In the genomic region with DNA sequence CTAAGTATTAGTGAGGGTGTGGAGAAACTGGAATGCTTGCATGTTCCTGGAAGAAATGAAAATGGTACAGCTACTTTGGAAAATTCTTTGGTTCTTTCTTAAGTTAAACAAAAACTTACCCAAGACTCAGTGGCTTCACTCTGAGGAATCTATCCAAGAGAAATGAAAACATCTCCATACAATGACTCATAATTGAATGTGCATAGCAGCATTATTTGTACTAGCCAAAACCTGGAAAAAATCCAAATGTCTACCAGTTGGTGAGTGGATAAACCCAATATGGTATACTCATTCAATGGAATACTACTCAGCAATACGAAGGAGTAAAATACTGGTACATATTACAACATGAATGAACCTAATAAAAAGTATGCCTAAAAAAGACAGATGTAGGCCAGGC, we compare ENCODE assay signal across 16 cellular contexts. TPM values are rescaled to one million over a fixed set of nuclear protein-coding genes. Genes with fewer than 3 reads are reported as not detected.
DNase-seq lines count a peak whose midpoint lies in the region; ATAC-seq, FAIRE-seq and TF ChIP-seq lines count a peak whose summit lies in the region.
"Had no signal": no experiment of that assay in that cellular context is flagged by ENCODE, and none has a peak within 500 bp of the region (broad histone marks: within the 10 kb centered on the region; RNA-seq: fewer than 3 reads in every experiment).

No MANE protein-coding gene starts in this region.

- peak in 1 of 2 experiments; percentile 52; a peak in 2 of 6 replicates for ATAC-seq in A549
- ATAC-seq: sciatic nerve; stimulated activated memory B cell treated with anti-CD40 and anti-IgM and Interleukin-4, amounts not matched to agents 10 μg/mL and 1 μg/mL and 100 μg/mL, for 72 hours had no signal

- 39% methylated on average over 1 of the region's 1 CpG for WGBS in A549 (ENCODE audit: missing lambda C conversion rate)

- no peak overlapping the region for H3K27ac ChIP-seq in A549
- H3K27ac ChIP-seq: neural progenitor cell had no signal

- TF ChIP-seq EP300 in A549 (IDR thresholded peaks at IDR 0.05): no peak

- no peak overlapping the region for H3K4me3 ChIP-seq in A549
- H3K4me3 ChIP-seq in HFF-Myc (replicated peaks; ENCODE audit: low read depth, low read length): no peak overlapping the region
- H3K4me3 ChIP-seq in fibroblast of villous mesenchyme (ENCODE audit: low read depth, low read length): no peak overlapping the region
- H3K4me3 ChIP-seq: neural progenitor cell had no signal

- TF ChIP-seq POLR2A in A549 (IDR thresholded peaks at IDR 0.05; ENCODE audit: low read length): no peak

- TF ChIP-seq RAD21 in A549 (conservative IDR thresholded peaks at IDR 0.05 in 1 of 2, IDR thresholded peaks at IDR 0.05 in 1 of 2): no peak

- H3K9me3 ChIP-seq in A549: no peaks in the 10 kb centered on the region

- DNase-seq in A549 (ENCODE audit: low read depth in 1 of 2, low spot score in 1 of 2): peak in 1 of 2 experiments; percentile 49
- DNase-seq in HFF-Myc (ENCODE audit: extremely low read depth, low read depth): peak; percentile 29
- peak; percentile 33 for DNase-seq in amniotic epithelial cell (ENCODE audit: low read depth)
- DNase-seq in fibroblast of villous mesenchyme (ENCODE audit: low read depth): peak; percentile 68
- DNase-seq in DMS114 treated with DMSO at 0.1 percent for 48 hours (lab: John Stamatoyannopoulos, UW; ENCODE audit: unreplicated experiment): no peak
- no peak for DNase-seq in NCI-H2227 (lab: John Stamatoyannopoulos, UW; ENCODE audit: unreplicated experiment)
- DNase-seq in SK-N-DZ (ENCODE audit: low spot score): no peak
- DNase-seq in cerebellar cortex (ENCODE audit: low spot score): no peak
- DNase-seq: activated naive CD4-positive, alpha-beta T cell treated with anti-CD3 and anti-CD28 coated beads, Interleukin-2, amount 10 ng/mL, durations not matched to agents 7 days and 5 days; COR-L47; erythroblast had no signal

- H3K4me2 ChIP-seq in A549: no peak overlapping the region
- H3K4me2 ChIP-seq: neural progenitor cell had no signal

- FAIRE-seq in A549 (lab: Jason Lieb, UNC): no peak
- FAIRE-seq: A204.1, H1 had no signal

- POLR2A ChIA-PET in A549 (lab: Yijun Ruan, JAX): no interaction called here

- TF ChIP-seq CTCF in A549 (IDR thresholded peaks at IDR 0.05) (no peak), HFF-Myc (IDR thresholded peaks at IDR 0.05; ENCODE audit: low read depth, low read length, missing control alignments) (no peak), fibroblast of villous mesenchyme (IDR thresholded peaks at IDR 0.05; ENCODE audit: insufficient read depth, low read depth, low read length) (no peak)

- H3K4me1 ChIP-seq in A549: no peaks in the 10 kb centered on the region
- H3K4me1 ChIP-seq: neural progenitor cell had no signal

- CTCF ChIA-PET in A549 (lab: Yijun Ruan, JAX): interaction anchor here (1.3 to 5.5 kb wide), 4 partner anchors 12 to 470 kb away, joined by 3 to 60 read pairs (median 5); no protein-coding TSS in a partner anchor

TF ChIP-seq in A549, 52 proteins besides CTCF, POLR2A, EP300 and RAD21:
- TF ChIP-seq MYC (IDR thresholded peaks at IDR 0.05; ENCODE audit: borderline replicate concordance, low read length): no peak
- TF ChIP-seq CEBPB (IDR thresholded peaks at IDR 0.05): peak in 1 of 2 experiments; percentile 38; a peak in 1 of 4 replicates
- no peak for TF ChIP-seq TP53 (CRISPR knock-in tag; IDR thresholded peaks at IDR 0.05)
- TF ChIP-seq FOSL2 (IDR thresholded peaks at IDR 0.05): no peak
- TF ChIP-seq FOSL2 (CRISPR knock-in tag; IDR thresholded peaks at IDR 0.05): peak; percentile 46
- TF ChIP-seq, protein P1, sequence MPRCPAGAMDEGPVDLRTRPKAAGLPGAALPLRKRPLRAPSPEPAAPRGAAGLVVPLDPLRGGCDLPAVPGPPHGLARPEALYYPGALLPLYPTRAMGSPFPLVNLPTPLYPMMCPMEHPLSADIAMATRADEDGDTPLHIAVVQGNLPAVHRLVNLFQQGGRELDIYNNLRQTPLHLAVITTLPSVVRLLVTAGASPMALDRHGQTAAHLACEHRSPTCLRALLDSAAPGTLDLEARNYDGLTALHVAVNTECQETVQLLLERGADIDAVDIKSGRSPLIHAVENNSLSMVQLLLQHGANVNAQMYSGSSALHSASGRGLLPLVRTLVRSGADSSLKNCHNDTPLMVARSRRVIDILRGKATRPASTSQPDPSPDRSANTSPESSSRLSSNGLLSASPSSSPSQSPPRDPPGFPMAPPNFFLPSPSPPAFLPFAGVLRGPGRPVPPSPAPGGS (IDR thresholded peaks at IDR 0.05): no peak

RNA-seq across cellular contexts. Expression of a gene that starts 18.0 kb away (rescaled TPM):
- polyA plus RNA-seq in A549 (2011; rRNA removed) (3.3 and 3.8 TPM in 2 replicates), A549 (2017; fragmentation: RNase III; extraction: RNeasy Plus Mini Kit Qiagen cat#74134 plus additional on column Dnase treatment) (1.1 to 1.8 TPM (median 1.6 TPM) in 3 replicates)
- polyA plus RNA-seq in A549 (2012; cell fraction: cytosol; rRNA removed): 1.5 TPM in 2 replicates
- polyA plus RNA-seq in A549 (2012; cell fraction: nucleus; rRNA removed): 0.89 and 0.94 TPM in 2 replicates
- polyA minus RNA-seq in A549 (2011; rRNA and poly(A)+ RNA removed): 3.5 and 3.6 TPM in 2 replicates
- total RNA-seq in fibroblast of villous mesenchyme: 9.5 and 15.5 TPM in 2 replicates
- polyA plus RNA-seq in SK-N-DZ (2014; cell fraction: cytosol; rRNA removed): 2.9 and 4.1 TPM in 2 replicates
- polyA plus RNA-seq in SK-N-DZ (2014; cell fraction: nucleus; rRNA removed): 2.2 and 6.7 TPM in 2 replicates

Comparison
In these comparisons a context has a peak if more than half of its experiments do, and no peak if none do; other contexts are left out.
1. DNase-seq: peak in HFF-Myc (single experiment), amniotic epithelial cell (single experiment) and fibroblast of villous mesenchyme (single experiment); none in DMS114 treated with DMSO at 0.1 percent for 48 hours (single experiment), NCI-H2227 (single experiment), SK-N-DZ (single experiment) and cerebellar cortex (single experiment).